8 cellular contexts compared by ENCODE assay signal in genomic region chr10:116743266-116744064, GRCh38. TPM values are rescaled to one million over a fixed set of nuclear protein-coding genes. Genes with fewer than 3 reads are reported as not detected.
DNase-seq lines count a peak whose midpoint lies in the region; TF ChIP-seq lines count a peak whose summit lies in the region.

No MANE protein-coding gene starts in this region.

- H3K4me2 ChIP-seq in KMS-11 (peak overlapping the region; percentile 33; the same call in 1 of the 2 replicates), neural cell (ENCODE audit: low read length) (no peak overlapping the region)

- no peaks in the 10 kb centered on the region for H3F3A ChIP-seq in neural cell (ENCODE audit: insufficient read depth, low read length, poor library complexity, severe bottlenecking)

- H2AFZ ChIP-seq in KMS-11 (ENCODE audit: low read depth) (peak overlapping the region; percentile 75; the same call in 1 of the 2 replicates), neural cell (ENCODE audit: low read depth, low read length) (no peak overlapping the region)

- no peaks in the 10 kb centered on the region for H3K4me1 ChIP-seq in KMS-11 (ENCODE audit: low read depth, poor library complexity, severe bottlenecking)
- peaks cover 13% of the 10 kb centered on the region for H3K4me1 ChIP-seq in effector memory CD4-positive, alpha-beta T cell (ENCODE audit: control insufficient read depth, insufficient read depth, low read length, poor library complexity, severe bottlenecking)

- peaks cover 3% of the 10 kb centered on the region; the same call in 1 of the 2 replicates for H3K27me3 ChIP-seq in KMS-11 (ENCODE audit: insufficient read depth, low read depth)
- peaks cover 34% of the 10 kb centered on the region for H3K27me3 ChIP-seq in effector memory CD4-positive, alpha-beta T cell (replicated peaks; ENCODE audit: control insufficient read depth, insufficient read depth, low read length, poor library complexity, severe bottlenecking)
- peaks cover 24% of the 10 kb centered on the region for H3K27me3 ChIP-seq in neural cell (ENCODE audit: insufficient read depth, low read depth, low read length)

- H3K9me3 ChIP-seq in effector memory CD4-positive, alpha-beta T cell (ENCODE audit: control insufficient read depth, low read length): no peaks in the 10 kb centered on the region
- no peaks in the 10 kb centered on the region for H3K9me3 ChIP-seq in neural cell (ENCODE audit: low read length)

- TF ChIP-seq EP300 in neural cell (conservative IDR thresholded peaks at IDR 0.05; ENCODE audit: poor library complexity, severe bottlenecking): no peak

- no peaks in the 10 kb centered on the region for H3K9me2 ChIP-seq in neural cell (ENCODE audit: insufficient read depth, low read length)

- no peak for DNase-seq in AG09309 (ENCODE audit: low read depth)
- no peak for DNase-seq in effector memory CD4-positive, alpha-beta T cell
- no peak for DNase-seq in NOMO-1 treated with DMSO at 0.1 percent for 48 hours (lab: John Stamatoyannopoulos, UW; ENCODE audit: unreplicated experiment)
- no peak for DNase-seq in superior temporal gyrus (ENCODE audit: extremely low spot score)
- DNase-seq in NCI-H2029 (lab: John Stamatoyannopoulos, UW): no peak
- DNase-seq in DMS79 (lab: John Stamatoyannopoulos, UW): no peak

- no peak for TF ChIP-seq RAD21 in neural cell (conservative IDR thresholded peaks at IDR 0.05)

- H4K20me1 ChIP-seq in KMS-11 (ENCODE audit: insufficient read depth): no peaks in the 10 kb centered on the region
- H4K20me1 ChIP-seq in neural cell (ENCODE audit: insufficient read depth): no peaks in the 10 kb centered on the region

- H3K79me2 ChIP-seq in KMS-11 (ENCODE audit: insufficient read depth, low read depth) (no peaks in the 10 kb centered on the region), neural cell (replicated peaks; ENCODE audit: insufficient read depth, low read length) (no peaks in the 10 kb centered on the region)

- H3K27ac ChIP-seq in KMS-11 (no peak overlapping the region), neural cell (ENCODE audit: low read length) (no peak overlapping the region)
- H3K27ac ChIP-seq in effector memory CD4-positive, alpha-beta T cell (ENCODE audit: insufficient read depth, low read length, poor library complexity, severe bottlenecking): no peak overlapping the region

- H3K4me3 ChIP-seq in AG09309 (ENCODE audit: control insufficient read depth, low read depth, low read length): peak overlapping the region; percentile 47
- no peak overlapping the region for H3K4me3 ChIP-seq in KMS-11 (IDR thresholded peaks at IDR 0.05; ENCODE audit: insufficient read depth, low read depth, low read length)
- H3K4me3 ChIP-seq in effector memory CD4-positive, alpha-beta T cell (ENCODE audit: insufficient read depth, low read depth, low read length, poor library complexity, severe bottlenecking): peak overlapping the region; percentile 46
- H3K4me3 ChIP-seq in neural cell (ENCODE audit: low read length): peak overlapping the region; percentile 67

- H3K36me3 ChIP-seq in KMS-11 (ENCODE audit: insufficient read depth) (no peaks in the 10 kb centered on the region), neural cell (ENCODE audit: insufficient read depth, low read length) (no peaks in the 10 kb centered on the region)
- H3K36me3 ChIP-seq in effector memory CD4-positive, alpha-beta T cell (ENCODE audit: control insufficient read depth, insufficient read depth, low read length): no peaks in the 10 kb centered on the region

- no peak overlapping the region for H3K9ac ChIP-seq in KMS-11
- no peak overlapping the region for H3K9ac ChIP-seq in neural cell (ENCODE audit: low read length)

- TF ChIP-seq CTCF in AG09309 (IDR thresholded peaks at IDR 0.05; ENCODE audit: control insufficient read depth, insufficient read depth, low read depth, low read length, missing control alignments) (no peak), KMS-11 (conservative IDR thresholded peaks at IDR 0.05; ENCODE audit: low read depth, low read length) (no peak), neural cell (IDR thresholded peaks at IDR 0.05; ENCODE audit: poor library complexity, severe bottlenecking) (no peak)

TF ChIP-seq in neural cell, 6 proteins besides CTCF, POLR2A, EP300 and RAD21:
- TF ChIP-seq REST (IDR thresholded peaks at IDR 0.05; ENCODE audit: borderline replicate concordance) (no peak), MXI1 (conservative IDR thresholded peaks at IDR 0.05; ENCODE audit: poor library complexity, severe bottlenecking) (no peak), EZH2 (IDR thresholded peaks at IDR 0.05; ENCODE audit: borderline replicate concordance, insufficient read depth, low read length, poor library complexity, severe bottlenecking) (no peak)
TF ChIP-seq in neural cell: peak in this region for 0.

RNA-seq across cellular contexts. Expression of gene HSPA12A, which starts 1.1 kb away (rescaled TPM):
- 5.9 and 8.4 TPM in 2 replicates for polyA plus RNA-seq in neural cell
- 16.3 TPM in 2 replicates for polyA minus RNA-seq in neural cell
